ENCODE assay signal across 1 cellular context in the genomic region with DNA sequence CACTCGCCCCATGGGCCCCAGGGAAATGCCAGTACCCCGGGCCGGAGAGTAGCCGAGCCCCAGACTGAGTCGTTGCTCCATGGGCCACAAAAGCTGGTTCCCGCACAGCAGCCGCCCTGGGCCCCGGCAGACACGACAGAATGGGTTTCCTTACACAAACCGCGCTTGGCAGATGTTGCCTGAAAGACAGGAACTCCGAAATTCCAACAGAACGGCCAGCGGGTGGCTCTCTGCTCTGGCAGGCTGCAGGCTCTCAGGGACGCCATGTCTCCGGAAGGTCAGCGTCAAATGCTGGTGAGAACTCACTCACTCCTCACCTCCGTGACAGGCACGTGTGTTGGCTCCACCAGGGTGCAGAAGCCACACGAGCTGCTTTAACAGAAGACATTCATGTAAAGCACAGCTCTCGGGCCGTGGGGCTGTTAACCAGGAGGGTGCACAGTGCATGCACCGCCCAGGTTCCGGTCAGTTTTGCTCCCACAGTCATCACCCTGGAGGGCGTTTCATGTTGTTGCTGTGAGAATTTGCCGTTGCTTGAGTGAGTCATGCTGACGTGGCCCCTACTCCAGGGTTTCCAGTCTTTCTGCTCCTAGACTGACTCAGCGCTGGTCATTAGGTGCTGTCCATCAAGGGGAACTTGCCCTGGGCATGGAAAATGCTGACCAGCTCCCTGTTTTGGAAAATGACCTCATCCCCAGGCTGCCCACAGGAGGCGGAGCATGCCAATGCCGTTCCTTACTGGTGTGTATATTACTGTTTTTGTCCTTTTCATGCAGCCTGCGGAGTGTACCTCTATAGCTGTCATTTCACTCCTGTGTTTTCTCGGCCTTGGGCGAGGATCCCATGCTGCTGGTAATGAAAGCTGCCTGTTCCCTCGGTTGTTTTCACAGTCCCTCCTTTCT.
TF ChIP-seq lines count a peak whose summit lies in the region.

No MANE protein-coding gene starts in this region.

TF ChIP-seq in HCT116, 20 proteins besides CTCF, POLR2A, EP300 and RAD21 (continued from another document):
- TF ChIP-seq, protein P1, sequence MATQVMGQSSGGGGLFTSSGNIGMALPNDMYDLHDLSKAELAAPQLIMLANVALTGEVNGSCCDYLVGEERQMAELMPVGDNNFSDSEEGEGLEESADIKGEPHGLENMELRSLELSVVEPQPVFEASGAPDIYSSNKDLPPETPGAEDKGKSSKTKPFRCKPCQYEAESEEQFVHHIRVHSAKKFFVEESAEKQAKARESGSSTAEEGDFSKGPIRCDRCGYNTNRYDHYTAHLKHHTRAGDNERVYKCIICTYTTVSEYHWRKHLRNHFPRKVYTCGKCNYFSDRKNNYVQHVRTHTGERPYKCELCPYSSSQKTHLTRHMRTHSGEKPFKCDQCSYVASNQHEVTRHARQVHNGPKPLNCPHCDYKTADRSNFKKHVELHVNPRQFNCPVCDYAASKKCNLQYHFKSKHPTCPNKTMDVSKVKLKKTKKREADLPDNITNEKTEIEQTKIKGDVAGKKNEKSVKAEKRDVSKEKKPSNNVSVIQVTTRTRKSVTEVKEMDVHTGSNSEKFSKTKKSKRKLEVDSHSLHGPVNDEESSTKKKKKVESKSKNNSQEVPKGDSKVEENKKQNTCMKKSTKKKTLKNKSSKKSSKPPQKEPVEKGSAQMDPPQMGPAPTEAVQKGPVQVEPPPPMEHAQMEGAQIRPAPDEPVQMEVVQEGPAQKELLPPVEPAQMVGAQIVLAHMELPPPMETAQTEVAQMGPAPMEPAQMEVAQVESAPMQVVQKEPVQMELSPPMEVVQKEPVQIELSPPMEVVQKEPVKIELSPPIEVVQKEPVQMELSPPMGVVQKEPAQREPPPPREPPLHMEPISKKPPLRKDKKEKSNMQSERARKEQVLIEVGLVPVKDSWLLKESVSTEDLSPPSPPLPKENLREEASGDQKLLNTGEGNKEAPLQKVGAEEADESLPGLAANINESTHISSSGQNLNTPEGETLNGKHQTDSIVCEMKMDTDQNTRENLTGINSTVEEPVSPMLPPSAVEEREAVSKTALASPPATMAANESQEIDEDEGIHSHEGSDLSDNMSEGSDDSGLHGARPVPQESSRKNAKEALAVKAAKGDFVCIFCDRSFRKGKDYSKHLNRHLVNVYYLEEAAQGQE (IDR thresholded peaks at IDR 0.05; ENCODE audit: low read depth): no peak
